Comparison of ENCODE assay signal across 8 cellular contexts in genomic region chr6:27156874-27157460, GRCh38.
A peak's percentile ranks its signal among the peaks of the same experiment; 100 is the strongest.
DNase-seq lines count a peak whose midpoint lies in the region; ATAC-seq and TF ChIP-seq lines count a peak whose summit lies in the region.

No MANE protein-coding gene starts in this region.

- H3K9me3 ChIP-seq in Panc1 (ENCODE audit: control insufficient read depth, insufficient read depth, low read depth, low read length): no peaks in the 10 kb centered on the region
- no peaks in the 10 kb centered on the region for H3K9me3 ChIP-seq in gastrocnemius medialis

- ATAC-seq in Panc1 (peak; percentile 37), gastrocnemius medialis (no peak)

- TF ChIP-seq POLR2A in gastrocnemius medialis (IDR thresholded peaks at IDR 0.05): no peak

- POLR2A ChIA-PET in Panc1 (lab: Charles Lee): interaction anchor here (0.8 kb wide), 1 partner anchor 23 kb away, joined by 7 read pairs; no protein-coding TSS in a partner anchor

- H3K4me1 ChIP-seq in Panc1 (ENCODE audit: control insufficient read depth, insufficient read depth, low read length) (peaks cover 7% of the 10 kb centered on the region; the same call in 1 of the 2 replicates), gastrocnemius medialis (peaks cover 0 to 8% of the 10 kb centered on the region in 2 donors)

- H3K4me3 ChIP-seq in Panc1 (ENCODE audit: low read depth in 2 of 2, low read length in 2 of 2) (peak overlapping the region; percentile 51 to 95), fibroblast of pulmonary artery (replicated peaks; ENCODE audit: low read depth, low read length) (peak overlapping the region; percentile 57), gastrocnemius medialis (peak overlapping the region; percentile 41 to 51 (median 44))

- no peaks in the 10 kb centered on the region for H3K36me3 ChIP-seq in Panc1 (ENCODE audit: control insufficient read depth, insufficient read depth, low read length)
- no peaks in the 10 kb centered on the region for H3K36me3 ChIP-seq in gastrocnemius medialis

- in situ Hi-C loops in Panc1 (cut with HindIII; ENCODE audit: low pct_unique_long_range_greater_than_20kb, low sequenced_read_pairs) (no loop called here), gastrocnemius medialis (cut with MboI; ENCODE audit: low sequenced_read_pairs in 4 of 4) (loop anchor here in 3 of 4 donors (10.0 to 25.0 kb wide), 3 partner anchors 730 to 1205 kb away; a partner anchor contains a TSS)

- H3K27me3 ChIP-seq in Panc1 (ENCODE audit: control insufficient read depth, insufficient read depth, low read length) (no peaks in the 10 kb centered on the region), gastrocnemius medialis (peaks cover 0 to 5% (median 0%) of the 10 kb centered on the region in 3 donors)

- H3K27ac ChIP-seq in Panc1 (ENCODE audit: low read length): peak overlapping the region; percentile 18; the same call in 1 of the 2 replicates
- no peak overlapping the region for H3K27ac ChIP-seq in gastrocnemius medialis

- BruUV-seq in Panc1 (replicated peaks; lab: Mats Ljungman, UMichigan): no TSS peak

- no peak for TF ChIP-seq CTCF in Panc1 (IDR thresholded peaks at IDR 0.05)
- TF ChIP-seq CTCF in fibroblast of pulmonary artery (IDR thresholded peaks at IDR 0.05; ENCODE audit: low read length, missing control alignments): no peak
- no peak for TF ChIP-seq CTCF in gastrocnemius medialis (IDR thresholded peaks at IDR 0.05 in 4 of 5, conservative IDR thresholded peaks at IDR 0.05 in 1 of 5)

- DNase-seq in DMS 273 treated with DMSO at 0.1 percent for 48 hours (lab: John Stamatoyannopoulos, UW) (peak; percentile 34), DMS 273 (lab: John Stamatoyannopoulos, UW; ENCODE audit: unreplicated experiment) (no peak), Panc1 (ENCODE audit: low read depth, low spot score) (no peak), fibroblast of pulmonary artery (ENCODE audit: low read depth) (no peak), gastrocnemius medialis (no peak), NCI-H446 treated with DMSO at 0.1 percent for 48 hours (lab: John Stamatoyannopoulos, UW) (no peak), globus pallidus (ENCODE audit: low spot score) (no peak), cerebellar nuclear complex (lab: John Stamatoyannopoulos, UW) (no peak)

- intact Hi-C loops in Panc1 (cut with micrococcal nuclease; ENCODE audit: unreplicated experiment) (no loop called here), gastrocnemius medialis (cut with DNase I; ENCODE audit: low total_unique reads) (loop anchor here (1.0 kb wide), 1 partner anchor 30 kb away; no protein-coding TSS in a partner anchor)

- CTCF ChIA-PET in Panc1 (lab: Charles Lee): interaction anchor here (0.7 kb wide), 1 partner anchor 18 kb away, joined by 5 read pairs; a partner anchor contains a TSS
